In genomic region chr7:538764-539685, GRCh38 we compare ENCODE assay signal across 9 cellular contexts. TPM values are rescaled to one million over a fixed set of nuclear protein-coding genes. Genes with fewer than 3 reads are reported as not detected.
A peak's percentile ranks its signal among the peaks of the same experiment; 100 is the strongest.
DNase-seq lines count a peak whose midpoint lies in the region; ATAC-seq, FAIRE-seq and TF ChIP-seq lines count a peak whose summit lies in the region.
"Had no signal": no experiment of that assay in that cellular context is flagged by ENCODE, and none has a peak within 500 bp of the region (broad histone marks: within the 10 kb centered on the region; RNA-seq: fewer than 3 reads in every experiment).

No MANE protein-coding gene starts in this region.

- intact Hi-C loops in ascending aorta (cut with DNase I) = no loop called here

- H3K27me3 Mint-ChIP-seq in type B pancreatic cell = peaks cover 7% of the 10 kb centered on the region

- H3K27me3 ChIP-seq in HUES64 (ENCODE audit: insufficient read depth, low read length) (no peaks in the 10 kb centered on the region), ascending aorta (no peaks in the 10 kb centered on the region)

- H3K9ac ChIP-seq in HUES64 (ENCODE audit: low read depth, low read length) = no peak overlapping the region

- TF ChIP-seq CTCF in ascending aorta (IDR thresholded peaks at IDR 0.05) (no peak), type B pancreatic cell (conservative IDR thresholded peaks at IDR 0.05) (no peak)

- H3K9me3 Mint-ChIP-seq in type B pancreatic cell = no peaks in the 10 kb centered on the region

- no peaks in the 10 kb centered on the region for H3K36me3 Mint-ChIP-seq in type B pancreatic cell

- peak overlapping the region; percentile 23; the same call in 1 of the 2 replicates for H3K27ac ChIP-seq in HUES64 (ENCODE audit: low read depth, low read length)
- peak overlapping the region; percentile 69 to 77 for H3K27ac ChIP-seq in ascending aorta

- H3K9me3 ChIP-seq in HUES64 (ENCODE audit: insufficient read depth, low read depth, low read length) = no peaks in the 10 kb centered on the region
- no peaks in the 10 kb centered on the region for H3K9me3 ChIP-seq in ascending aorta

- TF ChIP-seq POLR2A in GM12892 (IDR thresholded peaks at IDR 0.05; ENCODE audit: low read depth, low read length) = no peak

- no peak overlapping the region for H3K4me3 ChIP-seq in HUES64 (ENCODE audit: low read length)
- H3K4me3 ChIP-seq in ascending aorta = no peak overlapping the region

- FAIRE-seq in GM12892 (lab: Jason Lieb, UNC) = no peak

- DNase-seq in ascending aorta (ENCODE audit: low spot score in 2 of 2) = no peak
- DNase-seq in left kidney (ENCODE audit: low read depth, low spot score) = peak; percentile 77
- DNase-seq in type B pancreatic cell (ENCODE audit: extremely low spot score, unreplicated experiment) = no peak
- no peak for DNase-seq in GM12892 (ENCODE audit: insufficient read length)
- DNase-seq: NCI-H2081 had no signal

- ATAC-seq in GM21447 (IDR thresholded peaks at IDR 0.05; ENCODE audit: unreplicated experiment) (no peak), HG03439 (IDR thresholded peaks at IDR 0.05; ENCODE audit: unreplicated experiment) (no peak)

- H3K4me3 Mint-ChIP-seq in type B pancreatic cell = no peak overlapping the region

- H3K4me1 Mint-ChIP-seq in type B pancreatic cell (ENCODE audit: unreplicated experiment) = peaks cover 6% of the 10 kb centered on the region

- peaks cover 11% of the 10 kb centered on the region for H3K4me1 ChIP-seq in HUES64 (ENCODE audit: insufficient read depth, low read length)
- peaks cover 21 to 35% of the 10 kb centered on the region in 2 donors for H3K4me1 ChIP-seq in ascending aorta

- H3K36me3 ChIP-seq in HUES64 (ENCODE audit: insufficient read depth, low read length) (no peaks in the 10 kb centered on the region), ascending aorta (no peaks in the 10 kb centered on the region)

- 77% methylated on average over 34 of the region's 37 CpGs for WGBS in HUES64

- H3K27ac Mint-ChIP-seq in type B pancreatic cell = peak overlapping the region; percentile 71

RNA-seq across cellular contexts. Expression of gene PDGFA, which starts 19.4 kb away (rescaled TPM):
- 25.8 TPM for polyA plus RNA-seq in HUES64 (2013, experiment 1 of 2)
- polyA plus RNA-seq in HUES64 (2013, experiment 2 of 2) = 27.5 TPM
- total RNA-seq in ascending aorta (349 TPM), type B pancreatic cell (ENCODE audit: low replicate concordance) (28.1 and 49.7 TPM in 2 replicates)
- 3.2 TPM for polyA plus RNA-seq in GM12892 (2012; ENCODE audit: missing spikeins)
- total RNA-seq: OCI-LY7 had no signal
